ENCODE assay signal across 8 cellular contexts in genomic region chr13:30376426-30377311, GRCh38. TPM values are rescaled to one million over a fixed set of nuclear protein-coding genes. Genes with fewer than 3 reads are reported as not detected.
DNase-seq lines count a peak whose midpoint lies in the region; ATAC-seq lines count a peak whose summit lies in the region.

No MANE protein-coding gene starts in this region.

- H3K4me1 ChIP-seq in CD4-positive, CD25-positive, alpha-beta regulatory T cell (ENCODE audit: control insufficient read depth, insufficient read depth, low read length, poor library complexity, severe bottlenecking), result peaks cover 73% of the 10 kb centered on the region

- H3K9me3 Mint-ChIP-seq in CD4-positive, CD25-positive, alpha-beta regulatory T cell, result no peaks in the 10 kb centered on the region
- H3K9me3 Mint-ChIP-seq in activated naive CD8-positive, alpha-beta T cell treated with anti-CD3 and anti-CD28 coated beads, Interleukin-2, amount 10 ng/mL, durations not matched to agents 7 days and 5 days, result peaks cover 2% of the 10 kb centered on the region

- H3K27ac Mint-ChIP-seq in CD4-positive, CD25-positive, alpha-beta regulatory T cell, result peak overlapping the region; percentile 94 to 99 (median 96)
- peak overlapping the region; percentile 96 for H3K27ac Mint-ChIP-seq in activated naive CD8-positive, alpha-beta T cell treated with anti-CD3 and anti-CD28 coated beads, Interleukin-2, amount 10 ng/mL, durations not matched to agents 7 days and 5 days

- DNase-seq in CD4-positive, CD25-positive, alpha-beta regulatory T cell, result peak; percentile 57 to 90 (median 77)
- DNase-seq in T follicular helper cell (ENCODE audit: low read depth), result peak; percentile 65
- peak; percentile 70 for DNase-seq in activated naive CD8-positive, alpha-beta T cell treated with anti-CD3 and anti-CD28 coated beads, Interleukin-2, amount 10 ng/mL, durations not matched to agents 7 days and 5 days
- peak in 2 of 3 donors; percentile 39 to 54 for DNase-seq in stimulated activated CD4-positive, alpha-beta T cell treated with anti-CD3 and anti-CD28 coated beads, TNF-alpha, amount 100 ng/mL, for 48 hours (ENCODE audit: low read depth in 3 of 3)
- no peak for DNase-seq in RKO (ENCODE audit: low spot score)
- no peak for DNase-seq in NCI-H69 (lab: John Stamatoyannopoulos, UW)

- no peaks in the 10 kb centered on the region for H3K27me3 ChIP-seq in CD4-positive, CD25-positive, alpha-beta regulatory T cell (ENCODE audit: control insufficient read depth, insufficient read depth, low read length)

- H3K27ac ChIP-seq in CD4-positive, CD25-positive, alpha-beta regulatory T cell (ENCODE audit: insufficient read depth, low read length, poor library complexity, severe bottlenecking), result peak overlapping the region; percentile 85

- POLR2A ChIA-PET in activated naive CD8-positive, alpha-beta T cell treated with anti-CD3 and anti-CD28 coated beads, Interleukin-2, amount 10 ng/mL, durations not matched to agents 7 days and 5 days (lab: Charles Lee), result interaction anchor here (0.6 to 3.4 kb wide), 10 partner anchors 9 to 364 kb away, joined by 3 to 38 read pairs (median 8); partner anchors contain the start of genes HMGB1 and KATNAL1

- H3K4me1 Mint-ChIP-seq in CD4-positive, CD25-positive, alpha-beta regulatory T cell, result peaks cover 28 to 80% (median 59%) of the 10 kb centered on the region in 4 donors
- H3K4me1 Mint-ChIP-seq in activated naive CD8-positive, alpha-beta T cell treated with anti-CD3 and anti-CD28 coated beads, Interleukin-2, amount 10 ng/mL, durations not matched to agents 7 days and 5 days, result peaks cover 77% of the 10 kb centered on the region

- peak overlapping the region; percentile 92 to 94 (median 93) for H3K4me3 Mint-ChIP-seq in CD4-positive, CD25-positive, alpha-beta regulatory T cell
- H3K4me3 Mint-ChIP-seq in activated naive CD8-positive, alpha-beta T cell treated with anti-CD3 and anti-CD28 coated beads, Interleukin-2, amount 10 ng/mL, durations not matched to agents 7 days and 5 days, result peak overlapping the region; percentile 94

- ATAC-seq in CD4-positive, CD25-positive, alpha-beta regulatory T cell (ENCODE audit: low read depth in 2 of 2), result peak; percentile 79 to 80
- peak; percentile 58 for ATAC-seq in GM19324 (IDR thresholded peaks at IDR 0.05; ENCODE audit: low FRiP score, unreplicated experiment)
- peak; percentile 59 for ATAC-seq in HG03432 (IDR thresholded peaks at IDR 0.05; ENCODE audit: unreplicated experiment)
- peak; percentile 85 for ATAC-seq in activated naive CD8-positive, alpha-beta T cell treated with anti-CD3 and anti-CD28 coated beads, Interleukin-2, amount 10 ng/mL, durations not matched to agents 7 days and 5 days (ENCODE audit: low read depth)

- H3K27me3 Mint-ChIP-seq in CD4-positive, CD25-positive, alpha-beta regulatory T cell, result peaks cover 9% of the 10 kb centered on the region
- H3K27me3 Mint-ChIP-seq in activated naive CD8-positive, alpha-beta T cell treated with anti-CD3 and anti-CD28 coated beads, Interleukin-2, amount 10 ng/mL, durations not matched to agents 7 days and 5 days, result no peaks in the 10 kb centered on the region

- no peaks in the 10 kb centered on the region for H3K9me3 ChIP-seq in CD4-positive, CD25-positive, alpha-beta regulatory T cell (ENCODE audit: control insufficient read depth in 2 of 2, low read length in 2 of 2)

- peak overlapping the region; percentile 94 for H3K4me3 ChIP-seq in CD4-positive, CD25-positive, alpha-beta regulatory T cell (ENCODE audit: low read depth, low read length)

- H3K36me3 ChIP-seq in CD4-positive, CD25-positive, alpha-beta regulatory T cell (ENCODE audit: control insufficient read depth, insufficient read depth, low read length), result no peaks in the 10 kb centered on the region

- peaks cover 3% of the 10 kb centered on the region for H3K36me3 Mint-ChIP-seq in CD4-positive, CD25-positive, alpha-beta regulatory T cell
- peaks cover 5% of the 10 kb centered on the region for H3K36me3 Mint-ChIP-seq in activated naive CD8-positive, alpha-beta T cell treated with anti-CD3 and anti-CD28 coated beads, Interleukin-2, amount 10 ng/mL, durations not matched to agents 7 days and 5 days

RNA-seq across cellular contexts. Expression of gene UBE2L5, which starts 45.6 kb away (rescaled TPM):
- not detected for total RNA-seq in CD4-positive, CD25-positive, alpha-beta regulatory T cell
- polyA plus RNA-seq in CD4-positive, CD25-positive, alpha-beta regulatory T cell, result not detected
- not detected for total RNA-seq in activated naive CD8-positive, alpha-beta T cell treated with anti-CD3 and anti-CD28 coated beads, Interleukin-2, amount 10 ng/mL, durations not matched to agents 7 days and 5 days

Comparison
In these comparisons a context has a peak if more than half of its experiments do, and no peak if none do; other contexts are left out.
1. DNase-seq: peak in CD4-positive, CD25-positive, alpha-beta regulatory T cell (3 of 3), T follicular helper cell (single experiment), activated naive CD8-positive, alpha-beta T cell treated with anti-CD3 and anti-CD28 coated beads, Interleukin-2, amount 10 ng/mL, durations not matched to agents 7 days and 5 days (single experiment) and stimulated activated CD4-positive, alpha-beta T cell treated with anti-CD3 and anti-CD28 coated beads, TNF-alpha, amount 100 ng/mL, for 48 hours (2 of 3); none in RKO (single experiment) and NCI-H69 (single experiment).
2. Peak in every context shown above with its lines, with median percentiles within 50 percentile points of each other: ATAC-seq.